ENCODE assay signal across 1 cellular context in genomic region chr7:77537595-77538185, GRCh38.
TF ChIP-seq lines count a peak whose summit lies in the region.

No MANE protein-coding gene starts in this region.

TF ChIP-seq in HepG2, 621 proteins besides CTCF, POLR2A, EP300 and RAD21 (continued from another document):
- TF ChIP-seq PCBP1 (IDR thresholded peaks at IDR 0.05; ENCODE audit: borderline replicate concordance, low read depth, low read length) (peak; percentile 21; the same call in 1 of the 2 replicates), ZGPAT (CRISPR knock-in tag; IDR thresholded peaks at IDR 0.05) (0 out of 2 replicates have a peak, but pooled peaks have one; percentile 22), MIER2 (CRISPR knock-in tag; IDR thresholded peaks at IDR 0.05) (no peak), RBFOX2 (IDR thresholded peaks at IDR 0.05; ENCODE audit: low read depth, low read length) (peak; percentile 91), IRF9 (CRISPR knock-in tag; IDR thresholded peaks at IDR 0.05; ENCODE audit: borderline replicate concordance) (peak; percentile 34; the same call in 1 of the 2 replicates), ZNF772 (CRISPR knock-in tag; IDR thresholded peaks at IDR 0.05) (0 out of 2 replicates have a peak, but pooled peaks have one; percentile 23), KLF16 (CRISPR knock-in tag; IDR thresholded peaks at IDR 0.05) (no peak), KMT2A (CRISPR knock-in tag; IDR thresholded peaks at IDR 0.05) (0 out of 2 replicates have a peak, but pooled peaks have one; percentile 5), SYNCRIP (IDR thresholded peaks at IDR 0.05; ENCODE audit: insufficient read depth, low read depth, low read length) (no peak), ZNF101 (CRISPR knock-in tag; IDR thresholded peaks at IDR 0.05; ENCODE audit: borderline replicate concordance, low read depth) (0 out of 2 replicates have a peak, but pooled peaks have one; percentile 23), NCOA1 (CRISPR knock-in tag; IDR thresholded peaks at IDR 0.05) (peak; percentile 37; the same call in 1 of the 2 replicates), ZNF446 (CRISPR knock-in tag; IDR thresholded peaks at IDR 0.05) (no peak), ZMYM3 (CRISPR knock-in tag; IDR thresholded peaks at IDR 0.05) (0 out of 2 replicates have a peak, but pooled peaks have one; percentile 22)
- TF ChIP-seq, protein P1, sequence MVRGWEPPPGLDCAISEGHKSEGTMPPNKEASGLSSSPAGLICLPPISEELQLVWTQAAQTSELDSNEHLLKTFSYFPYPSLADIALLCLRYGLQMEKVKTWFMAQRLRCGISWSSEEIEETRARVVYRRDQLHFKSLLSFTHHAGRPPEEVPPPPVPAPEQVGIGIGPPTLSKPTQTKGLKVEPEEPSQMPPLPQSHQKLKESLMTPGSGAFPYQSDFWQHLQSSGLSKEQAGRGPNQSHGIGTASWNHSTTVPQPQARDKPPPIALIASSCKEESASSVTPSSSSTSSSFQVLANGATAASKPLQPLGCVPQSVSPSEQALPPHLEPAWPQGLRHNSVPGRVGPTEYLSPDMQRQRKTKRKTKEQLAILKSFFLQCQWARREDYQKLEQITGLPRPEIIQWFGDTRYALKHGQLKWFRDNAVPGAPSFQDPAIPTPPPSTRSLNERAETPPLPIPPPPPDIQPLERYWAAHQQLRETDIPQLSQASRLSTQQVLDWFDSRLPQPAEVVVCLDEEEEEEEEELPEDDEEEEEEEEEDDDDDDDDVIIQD (CRISPR knock-in tag; IDR thresholded peaks at IDR 0.05; ENCODE audit: low read depth), result no peak
